8 cellular contexts compared by ENCODE assay signal in genomic region chr1:208243522-208243850, GRCh38. TPM values are rescaled to one million over a fixed set of nuclear protein-coding genes. Genes with fewer than 3 reads are reported as not detected.
A peak's percentile ranks its signal among the peaks of the same experiment; 100 is the strongest.
DNase-seq lines count a peak whose midpoint lies in the region; ATAC-seq and TF ChIP-seq lines count a peak whose summit lies in the region.

No MANE protein-coding gene starts in this region.

- H3K9me3 Mint-ChIP-seq in T-helper 1 cell treated with Interleukin-12 subunit alpha and Interleukin-12 subunit beta and Interleukin-4 antibody, amounts not matched to agents 30 μg/mL and 1 μg/mL, for 36 hours, result no peaks in the 10 kb centered on the region
- H3K9me3 Mint-ChIP-seq in nephron progenitor cell, result no peaks in the 10 kb centered on the region

- peak overlapping the region; percentile 75 for H3K4me3 Mint-ChIP-seq in T-helper 1 cell treated with Interleukin-12 subunit alpha and Interleukin-12 subunit beta and Interleukin-4 antibody, amounts not matched to agents 30 μg/mL and 1 μg/mL, for 36 hours
- peak overlapping the region; percentile 99 for H3K4me3 Mint-ChIP-seq in nephron progenitor cell

- no peak overlapping the region for H3K27ac Mint-ChIP-seq in T-helper 1 cell treated with Interleukin-12 subunit alpha and Interleukin-12 subunit beta and Interleukin-4 antibody, amounts not matched to agents 30 μg/mL and 1 μg/mL, for 36 hours
- H3K27ac Mint-ChIP-seq in nephron progenitor cell, result no peak overlapping the region

- H3K27me3 Mint-ChIP-seq in T-helper 1 cell treated with Interleukin-12 subunit alpha and Interleukin-12 subunit beta and Interleukin-4 antibody, amounts not matched to agents 30 μg/mL and 1 μg/mL, for 36 hours (ENCODE audit: low read depth), result peaks cover 63% of the 10 kb centered on the region
- H3K27me3 Mint-ChIP-seq in nephron progenitor cell (ENCODE audit: low read depth, poor library complexity), result peaks cover 20% of the 10 kb centered on the region

- no peak for ATAC-seq in HG02840 (IDR thresholded peaks at IDR 0.05; ENCODE audit: low FRiP score, unreplicated experiment)
- no peak for ATAC-seq in activated CD4-positive, CD25-positive, alpha-beta regulatory T cell treated with anti-CD3 and anti-CD28 coated beads, Interleukin-2, amount 50 U/mL, for 24 hours

- H3K4me3 ChIP-seq in epithelial cell of proximal tubule (ENCODE audit: low read depth, low read length), result peak overlapping the region; percentile 87

- DNase-seq in NCI-H2171 treated with DMSO at 0.1 percent for 48 hours (lab: John Stamatoyannopoulos, UW), result peak; percentile 51
- DNase-seq in NCI-H2171 (lab: John Stamatoyannopoulos, UW), result no peak
- DNase-seq in epithelial cell of proximal tubule (ENCODE audit: low read depth), result no peak
- DNase-seq in nephron progenitor cell, result no peak
- no peak for DNase-seq in SKM-1 treated with dmso at 0.1 percent for 144 hours (lab: John Stamatoyannopoulos, UW; ENCODE audit: unreplicated experiment)

- H3K36me3 Mint-ChIP-seq in T-helper 1 cell treated with Interleukin-12 subunit alpha and Interleukin-12 subunit beta and Interleukin-4 antibody, amounts not matched to agents 30 μg/mL and 1 μg/mL, for 36 hours (ENCODE audit: low read depth), result no peaks in the 10 kb centered on the region
- H3K36me3 Mint-ChIP-seq in nephron progenitor cell (ENCODE audit: low read depth), result no peaks in the 10 kb centered on the region

- TF ChIP-seq CTCF in epithelial cell of proximal tubule (conservative IDR thresholded peaks at IDR 0.05; ENCODE audit: low read depth, low read length) (no peak), nephron progenitor cell (IDR thresholded peaks at IDR 0.05) (no peak)

- H3K4me1 Mint-ChIP-seq in T-helper 1 cell treated with Interleukin-12 subunit alpha and Interleukin-12 subunit beta and Interleukin-4 antibody, amounts not matched to agents 30 μg/mL and 1 μg/mL, for 36 hours (ENCODE audit: low read depth), result peaks cover 8% of the 10 kb centered on the region
- peaks cover 55% of the 10 kb centered on the region for H3K4me1 Mint-ChIP-seq in nephron progenitor cell

RNA-seq across cellular contexts. Expression of gene PLXNA2, which starts 0.7 kb away (rescaled TPM):
- total RNA-seq in epithelial cell of proximal tubule, result 5.7 and 8.5 TPM in 2 replicates
